Comparison of ENCODE assay signal across 17 cellular contexts in the genomic region with DNA sequence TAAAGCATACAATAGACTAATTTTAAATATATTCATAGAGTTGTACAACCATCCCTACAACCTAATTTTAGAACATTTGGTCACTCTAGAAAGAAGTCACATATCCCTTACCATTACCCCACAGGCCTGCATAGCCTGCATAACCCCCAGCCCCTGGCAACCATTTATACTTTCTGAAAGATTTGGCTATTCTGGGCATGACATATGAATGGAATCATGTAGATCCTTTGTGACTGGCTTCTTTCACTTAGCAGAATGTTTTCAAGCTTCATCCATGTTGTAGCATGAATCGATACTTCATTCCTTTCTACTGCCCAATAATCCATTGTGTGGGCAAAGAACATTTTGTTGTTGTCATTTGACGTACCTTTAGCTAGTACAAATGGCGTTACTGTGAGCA.
DNase-seq lines count a peak whose midpoint lies in the region; ATAC-seq and TF ChIP-seq lines count a peak whose summit lies in the region.
"Had no signal": no experiment of that assay in that cellular context is flagged by ENCODE, and none has a peak within 500 bp of the region (broad histone marks: within the 10 kb centered on the region; RNA-seq: fewer than 3 reads in every experiment).

No MANE protein-coding gene starts in this region.

- H2AK5ac ChIP-seq in mesenchymal stem cell (ENCODE audit: low read length, severe bottlenecking), result no peak overlapping the region

- no peaks in the 10 kb centered on the region for H3K79me2 ChIP-seq in GM23338 (replicated peaks; ENCODE audit: insufficient read depth)

- DNase-seq in GM23338 (ENCODE audit: low spot score) (no peak), coronary artery (ENCODE audit: low spot score) (no peak), mesenchymal stem cell (no peak), substantia nigra (lab: John Stamatoyannopoulos, UW) (no peak), amniotic stem cell (lab: John Stamatoyannopoulos, UW) (no peak)
- DNase-seq: activated CD8-positive, alpha-beta T cell treated with anti-CD3 and anti-CD28 coated beads, Interleukin-2, amount 10 ng/mL, durations not matched to agents 7 days and 5 days; activated effector memory CD4-positive, alpha-beta T cell treated with anti-CD3 and anti-CD28 coated beads, Interleukin-2, amount 50 U/mL, for 16 hours; body of pancreas; effector CD4-positive, alpha-beta T cell; foreskin keratinocyte; immature natural killer cell; NCI-H1694; NCI-H446 treated with DMSO at 0.1 percent for 48 hours; stimulated activated CD4-positive, alpha-beta T cell treated with anti-CD3 and anti-CD28 coated beads, Interleukin-15, amount 100 ng/mL, for 24 hours had no signal

- no peak overlapping the region for H2BK15ac ChIP-seq in mesenchymal stem cell (ENCODE audit: low read depth, poor library complexity, severe bottlenecking)

- no peak overlapping the region for H2BK120ac ChIP-seq in mesenchymal stem cell (ENCODE audit: low read depth, low read length)

- no peak overlapping the region for H4K8ac ChIP-seq in mesenchymal stem cell (ENCODE audit: low read length)

- peaks cover 5% of the 10 kb centered on the region for H3K4me1 ChIP-seq in GM23338 (ENCODE audit: insufficient read depth)
- peaks cover 13% of the 10 kb centered on the region for H3K4me1 ChIP-seq in mesenchymal stem cell (ENCODE audit: control insufficient read depth, insufficient read depth, low read depth, low read length)

- H3K36me3 ChIP-seq in GM23338 (ENCODE audit: insufficient read depth) (no peaks in the 10 kb centered on the region), mesenchymal stem cell (ENCODE audit: control insufficient read depth in 1 of 2, insufficient read depth in 2 of 2, low read depth in 1 of 2, low read length in 2 of 2) (peaks cover 0 to 4% of the 10 kb centered on the region in 2 experiments)

- H3K9me3 Mint-ChIP-seq in GM23338, result no peaks in the 10 kb centered on the region
- H3K9me3 Mint-ChIP-seq: immature natural killer cell had no signal

- H3K9me2 ChIP-seq in GM23338 (ENCODE audit: insufficient read depth), result no peaks in the 10 kb centered on the region

- no peak overlapping the region for H3K4me3 Mint-ChIP-seq in GM23338
- H3K4me3 Mint-ChIP-seq: activated CD8-positive, alpha-beta T cell treated with anti-CD3 and anti-CD28 coated beads, Interleukin-2, amount 10 ng/mL, durations not matched to agents 7 days and 5 days; immature natural killer cell had no signal

- no peak overlapping the region for H2BK12ac ChIP-seq in mesenchymal stem cell (ENCODE audit: low read length in 2 of 2)

- no peak overlapping the region for H2BK5ac ChIP-seq in mesenchymal stem cell (ENCODE audit: low read depth, low read length, poor library complexity, severe bottlenecking)

- H3K4me3 ChIP-seq in GM23338 (no peak overlapping the region), coronary artery (peak overlapping the region; percentile 57), mesenchymal stem cell (ENCODE audit: insufficient read depth in 1 of 2, low read depth in 1 of 2, low read length in 2 of 2) (peak overlapping the region in 1 of 2 experiments; percentile 52)
- H3K4me3 ChIP-seq: body of pancreas had no signal

- H3K4me2 ChIP-seq in GM23338 (no peak overlapping the region), mesenchymal stem cell (ENCODE audit: low read length, poor library complexity, severe bottlenecking) (no peak overlapping the region)

- H3K4me1 Mint-ChIP-seq in GM23338, result peaks cover 19% of the 10 kb centered on the region

- no peak overlapping the region for H3K18ac ChIP-seq in mesenchymal stem cell (ENCODE audit: low read depth in 1 of 2, low read length in 2 of 2)

- no peak overlapping the region for H3K4ac ChIP-seq in mesenchymal stem cell (ENCODE audit: low read depth in 1 of 2, low read length in 2 of 2)

- H4K20me1 ChIP-seq in GM23338 (replicated peaks; ENCODE audit: insufficient read depth), result no peaks in the 10 kb centered on the region

- H3F3A ChIP-seq in GM23338 (replicated peaks; ENCODE audit: low read depth), result no peaks in the 10 kb centered on the region

- H3K27me3 ChIP-seq in GM23338 (ENCODE audit: insufficient read depth) (no peaks in the 10 kb centered on the region), mesenchymal stem cell (ENCODE audit: control insufficient read depth in 1 of 2, insufficient read depth in 1 of 2, low read length in 2 of 2) (no peaks in the 10 kb centered on the region)
- H3K27me3 ChIP-seq: body of pancreas, foreskin keratinocyte had no signal

- H3K27ac Mint-ChIP-seq in GM23338, result no peak overlapping the region
- H3K27ac Mint-ChIP-seq: activated CD8-positive, alpha-beta T cell treated with anti-CD3 and anti-CD28 coated beads, Interleukin-2, amount 10 ng/mL, durations not matched to agents 7 days and 5 days had no signal

- ATAC-seq in GM23338 (no peak), HG03175 (IDR thresholded peaks at IDR 0.05; ENCODE audit: unreplicated experiment) (no peak), HG03469 (IDR thresholded peaks at IDR 0.05; ENCODE audit: unreplicated experiment) (no peak), GM21576 (IDR thresholded peaks at IDR 0.05; ENCODE audit: unreplicated experiment) (no peak)
- ATAC-seq: activated CD8-positive, alpha-beta T cell treated with anti-CD3 and anti-CD28 coated beads, Interleukin-2, amount 10 ng/mL, durations not matched to agents 7 days and 5 days; body of pancreas had no signal

- H3K79me1 ChIP-seq in mesenchymal stem cell (replicated peaks; ENCODE audit: low read length, poor library complexity, severe bottlenecking), result peaks cover 24% of the 10 kb centered on the region

- 79% methylated on average over 3 of the region's 3 CpGs for WGBS in mesenchymal stem cell

- no peak overlapping the region for H4K91ac ChIP-seq in mesenchymal stem cell (ENCODE audit: low read length)

- H3K9me3 ChIP-seq in mesenchymal stem cell (ENCODE audit: control insufficient read depth, low read length), result no peaks in the 10 kb centered on the region
- H3K9me3 ChIP-seq: body of pancreas had no signal

- TF ChIP-seq CTCF in GM23338 (conservative IDR thresholded peaks at IDR 0.05; ENCODE audit: low read depth in 2 of 2) (no peak), coronary artery (IDR thresholded peaks at IDR 0.05) (no peak)

- H3K9ac ChIP-seq in mesenchymal stem cell (ENCODE audit: low read length), result peak overlapping the region; percentile 82

- 0 out of 2 replicates have a peak overlapping the region, but pooled peaks have one; percentile 32 for H3K27ac ChIP-seq in GM23338 (ENCODE audit: low read depth)
- peak overlapping the region; percentile 74 to 86 for H3K27ac ChIP-seq in coronary artery
- no peak overlapping the region for H3K27ac ChIP-seq in mesenchymal stem cell (ENCODE audit: low read length, poor library complexity, severe bottlenecking)
- H3K27ac ChIP-seq in substantia nigra (ENCODE audit: low read depth, low read length, poor library complexity, severe bottlenecking), result peak overlapping the region; percentile 36

- H3K36me3 Mint-ChIP-seq in GM23338 (ENCODE audit: low read depth), result no peaks in the 10 kb centered on the region

- H3K23ac ChIP-seq in mesenchymal stem cell (ENCODE audit: low read length in 2 of 2), result no peak overlapping the region

- peaks cover 2% of the 10 kb centered on the region for H3K27me3 Mint-ChIP-seq in GM23338 (ENCODE audit: insufficient read depth, low read depth, poor library complexity)

- no peak overlapping the region for H2AFZ ChIP-seq in GM23338
- no peak overlapping the region for H2AFZ ChIP-seq in mesenchymal stem cell (ENCODE audit: low read depth, low read length)

- H3K14ac ChIP-seq in mesenchymal stem cell (ENCODE audit: low read length in 2 of 2), result no peak overlapping the region
